In genomic region chr16:87461466-87461975, GRCh38 we compare ENCODE assay signal across 8 cellular contexts. TPM values are rescaled to one million over a fixed set of nuclear protein-coding genes. Genes with fewer than 3 reads are reported as not detected.
DNase-seq lines count a peak whose midpoint lies in the region; ATAC-seq, FAIRE-seq and TF ChIP-seq lines count a peak whose summit lies in the region.

No MANE protein-coding gene starts in this region.

- FAIRE-seq in islet of Langerhans (lab: Jason Lieb, UNC) = peak; percentile 13

- TF ChIP-seq POLR2A in transverse colon (IDR thresholded peaks at IDR 0.05) = no peak

- peak overlapping the region; percentile 43; the same call in 1 of the 2 replicates for H3K4me2 ChIP-seq in GM23338

- no peaks in the 10 kb centered on the region for H3K9me2 ChIP-seq in GM23338 (ENCODE audit: insufficient read depth)

- H3K9me3 Mint-ChIP-seq in CD8-positive, alpha-beta memory T cell = no peaks in the 10 kb centered on the region
- H3K9me3 Mint-ChIP-seq in GM23338 (no peaks in the 10 kb centered on the region; the same call in 2 of the 3 replicates), brain (peaks cover 0 to 2% (median 0%) of the 10 kb centered on the region in 5 experiments)

- H3F3A ChIP-seq in GM23338 (replicated peaks; ENCODE audit: low read depth) = no peaks in the 10 kb centered on the region

- H3K36me3 Mint-ChIP-seq in CD8-positive, alpha-beta memory T cell = peaks cover 0 to 34% (median 8%) of the 10 kb centered on the region in 3 donors
- H3K36me3 Mint-ChIP-seq in GM23338 (ENCODE audit: low read depth) (peaks cover 16% of the 10 kb centered on the region), brain (peaks cover 39% of the 10 kb centered on the region)

- no peak overlapping the region for H2AFZ ChIP-seq in GM23338

- ATAC-seq in GM23338 = peak; percentile 98
- ATAC-seq in GM21367 (IDR thresholded peaks at IDR 0.05; ENCODE audit: unreplicated experiment) = no peak

- peaks cover 13% of the 10 kb centered on the region for H3K36me3 ChIP-seq in CD8-positive, alpha-beta memory T cell (ENCODE audit: insufficient read depth, low read length)
- no peaks in the 10 kb centered on the region for H3K36me3 ChIP-seq in GM23338 (ENCODE audit: insufficient read depth)
- H3K36me3 ChIP-seq in transverse colon = peaks cover 0 to 11% (median 3%) of the 10 kb centered on the region in 4 donors

- H4K20me1 ChIP-seq in GM23338 (replicated peaks; ENCODE audit: insufficient read depth) = peaks cover 10% of the 10 kb centered on the region

- POLR2A ChIA-PET in CD8-positive, alpha-beta memory T cell (lab: Charles Lee) = no interaction called here

- 9 to 20% methylated on average over 1 to 9 of the region's 9 CpGs for WGBS in transverse colon (ENCODE audit: low coverage in 1 of 2), 2 donors

- TF ChIP-seq CTCF in GM23338 (conservative IDR thresholded peaks at IDR 0.05; ENCODE audit: low read depth in 2 of 2) (peak; percentile 62 to 85), brain (conservative IDR thresholded peaks at IDR 0.05) (peak; percentile 36 to 57), transverse colon (IDR thresholded peaks at IDR 0.05) (peak; percentile 17 to 77 (median 42))

- in situ Hi-C loops in transverse colon (cut with MboI; ENCODE audit: low pct_ligation_motif_present in 1 of 4, low pct_unique_long_range_greater_than_20kb in 1 of 4, low sequenced_read_pairs in 3 of 4) = no loop called here

- H3K4me3 Mint-ChIP-seq in CD8-positive, alpha-beta memory T cell = no peak overlapping the region
- H3K4me3 Mint-ChIP-seq in GM23338 = peak overlapping the region; percentile 54; the same call in 2 of the 3 replicates
- H3K4me3 Mint-ChIP-seq in brain = peak overlapping the region in 1 of 5 experiments; percentile 22

- no peak overlapping the region for H3K4me3 ChIP-seq in CD8-positive, alpha-beta memory T cell (ENCODE audit: low read length)
- H3K4me3 ChIP-seq in GM23338 (no peak overlapping the region), transverse colon (no peak overlapping the region)

- TF ChIP-seq EP300 in transverse colon (IDR thresholded peaks at IDR 0.05; ENCODE audit: low read depth) = no peak

- H3K27me3 ChIP-seq in CD8-positive, alpha-beta memory T cell (ENCODE audit: insufficient read depth, low read length, poor library complexity, severe bottlenecking) = no peaks in the 10 kb centered on the region
- H3K27me3 ChIP-seq in GM23338 (ENCODE audit: insufficient read depth) (no peaks in the 10 kb centered on the region), transverse colon (no peaks in the 10 kb centered on the region)

- intact Hi-C loops in transverse colon (cut with DNase I; ENCODE audit: low total_unique reads) = no loop called here
- intact Hi-C loops in posterior vena cava (cut with DNase I) = no loop called here

- peaks cover 34 to 53% (median 43%) of the 10 kb centered on the region in 3 donors for H3K4me1 Mint-ChIP-seq in CD8-positive, alpha-beta memory T cell
- peaks cover 29% of the 10 kb centered on the region for H3K4me1 Mint-ChIP-seq in GM23338
- H3K4me1 Mint-ChIP-seq in brain = peaks cover 58% of the 10 kb centered on the region

- H3K27ac ChIP-seq in CD8-positive, alpha-beta memory T cell (ENCODE audit: low read depth, low read length) = no peak overlapping the region
- H3K27ac ChIP-seq in GM23338 (ENCODE audit: low read depth) (no peak overlapping the region), transverse colon (peak overlapping the region; percentile 84 to 96 (median 89))

- DNase-seq in CD8-positive, alpha-beta memory T cell = no peak
- DNase-seq in GM23338 (ENCODE audit: low spot score) (peak; percentile 99), NCI-H345 treated with DMSO at 0.1 percent for 48 hours (lab: John Stamatoyannopoulos, UW; ENCODE audit: unreplicated experiment) (peak; percentile 60), transverse colon (peak; percentile 93), posterior vena cava (ENCODE audit: low spot score) (no peak)

- no peaks in the 10 kb centered on the region for H3K9me3 ChIP-seq in CD8-positive, alpha-beta memory T cell (ENCODE audit: low read length)
- H3K9me3 ChIP-seq in transverse colon = no peaks in the 10 kb centered on the region

- H3K27ac Mint-ChIP-seq in CD8-positive, alpha-beta memory T cell = peak overlapping the region in 6 of 8 donors; percentile 24 to 54 (median 46)
- peak overlapping the region; percentile 48; the same call in 1 of the 2 replicates for H3K27ac Mint-ChIP-seq in GM23338
- peak overlapping the region in 2 of 5 experiments; percentile 47 to 81 for H3K27ac Mint-ChIP-seq in brain

- H3K27me3 Mint-ChIP-seq in CD8-positive, alpha-beta memory T cell = no peaks in the 10 kb centered on the region
- H3K27me3 Mint-ChIP-seq in GM23338 (ENCODE audit: insufficient read depth, low read depth, poor library complexity) = peaks cover 7% of the 10 kb centered on the region
- H3K27me3 Mint-ChIP-seq in brain = no peaks in the 10 kb centered on the region

- CTCF ChIA-PET in CD8-positive, alpha-beta memory T cell (lab: Charles Lee) = interaction anchor here (1.2 kb wide), 1 partner anchor 175 kb away, joined by 3 read pairs; no protein-coding TSS in a partner anchor

- H3K4me1 ChIP-seq in CD8-positive, alpha-beta memory T cell (ENCODE audit: insufficient read depth, low read length) = peaks cover 29% of the 10 kb centered on the region
- H3K4me1 ChIP-seq in GM23338 (ENCODE audit: insufficient read depth) = 0 out of 2 replicates have a peak, but pooled peaks cover 5% of the 10 kb centered on the region
- H3K4me1 ChIP-seq in transverse colon = peaks cover 43 to 79% (median 56%) of the 10 kb centered on the region in 4 donors

- H3K79me2 ChIP-seq in GM23338 (replicated peaks; ENCODE audit: insufficient read depth) = peaks cover 54% of the 10 kb centered on the region

TF ChIP-seq in GM23338, 12 proteins besides CTCF, POLR2A, EP300 and RAD21 (continues in another document):
- TF ChIP-seq ETS1 (IDR thresholded peaks at IDR 0.05) = no peak
- no peak for TF ChIP-seq ZNF331 (CRISPR knock-in tag; IDR thresholded peaks at IDR 0.05; ENCODE audit: low read depth)
- no peak for TF ChIP-seq STAT1 (IDR thresholded peaks at IDR 0.05; ENCODE audit: unreplicated experiment)
- no peak for TF ChIP-seq JUNB (IDR thresholded peaks at IDR 0.05; ENCODE audit: unreplicated experiment)

RNA-seq across cellular contexts. Expression of gene ZCCHC14, which starts 31.3 kb away (rescaled TPM):
- total RNA-seq in CD8-positive, alpha-beta memory T cell = 1 to 10 TPM; 6.1 to 6.2 TPM
- polyA plus RNA-seq in CD8-positive, alpha-beta memory T cell = 0.77 TPM
- 22.4 and 31.2 TPM in 2 replicates for total RNA-seq in GM23338 (2014; rRNA removed; shearing (Covaris generic))
- polyA plus RNA-seq in GM23338 (2016; fragmentation: Nextera tagmentation; extraction: Ambion mirVana) (6.8 and 7.6 TPM in 2 replicates), brain (ENCODE audit: insufficient read depth, low read depth, low replicate concordance) (22.2 TPM)
- total RNA-seq in transverse colon (10 to 100 TPM; 27.7 to 56.1 (median 36.7) TPM), posterior vena cava (10 to 100 TPM; 21.7 to 28.8 TPM)

Comparison
In these comparisons a context has a peak if more than half of its experiments do, and no peak if none do; other contexts are left out.
1. DNase-seq: peak in GM23338 (single experiment), NCI-H345 treated with DMSO at 0.1 percent for 48 hours (single experiment) and transverse colon (single experiment); none in CD8-positive, alpha-beta memory T cell (0 of 5) and posterior vena cava (single experiment).
2. H3K27ac ChIP-seq: peak in transverse colon (4 of 4); none in CD8-positive, alpha-beta memory T cell (single experiment) and GM23338 (single experiment).
3. Peak in every context shown above with its lines, with median percentiles within 50 percentile points of each other: CTCF ChIP-seq.